Comparison of ENCODE assay signal across 8 cellular contexts in the genomic region with DNA sequence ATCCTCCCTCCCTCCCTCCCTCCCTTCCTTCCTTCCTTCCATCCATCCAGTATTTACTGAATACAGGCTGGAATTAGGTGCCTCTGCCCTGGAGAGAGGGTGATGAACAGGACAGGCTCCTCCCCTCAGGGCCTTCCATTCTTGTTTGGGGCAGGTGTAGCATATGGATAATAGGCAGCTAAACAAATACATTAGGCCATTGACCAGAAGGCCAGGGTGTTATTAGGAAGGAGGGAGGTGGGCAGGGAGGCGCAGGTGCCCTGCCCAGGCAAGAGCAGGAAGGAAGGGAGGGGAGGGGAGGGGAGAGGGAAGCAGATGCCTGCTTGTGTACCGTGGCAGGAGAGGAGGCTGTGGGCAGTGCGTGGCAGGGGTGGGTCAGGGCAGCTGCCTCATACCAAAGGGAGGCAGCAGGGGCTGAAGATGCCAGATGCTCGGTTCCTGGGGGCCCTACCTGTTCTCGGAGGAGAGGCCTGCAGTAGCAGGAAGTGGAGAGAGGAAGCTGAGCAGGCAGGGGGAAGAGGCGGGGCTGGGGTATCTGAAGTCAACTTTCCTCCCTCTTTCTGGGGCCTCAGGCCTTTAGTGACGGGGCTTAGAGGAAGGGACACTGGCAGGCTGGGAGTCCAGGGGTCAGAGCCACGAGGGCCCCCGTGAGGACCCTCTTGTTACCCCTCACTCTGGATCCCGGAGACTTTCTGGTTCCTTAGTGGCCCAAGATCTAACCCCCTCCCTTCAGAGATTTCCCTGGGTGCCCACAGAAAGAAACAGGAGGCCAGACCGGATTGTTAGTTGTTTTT. TPM values are rescaled to one million over a fixed set of nuclear protein-coding genes. Genes with fewer than 3 reads are reported as not detected.
DNase-seq lines count a peak whose midpoint lies in the region; ATAC-seq and TF ChIP-seq lines count a peak whose summit lies in the region.

A gene with protein sequence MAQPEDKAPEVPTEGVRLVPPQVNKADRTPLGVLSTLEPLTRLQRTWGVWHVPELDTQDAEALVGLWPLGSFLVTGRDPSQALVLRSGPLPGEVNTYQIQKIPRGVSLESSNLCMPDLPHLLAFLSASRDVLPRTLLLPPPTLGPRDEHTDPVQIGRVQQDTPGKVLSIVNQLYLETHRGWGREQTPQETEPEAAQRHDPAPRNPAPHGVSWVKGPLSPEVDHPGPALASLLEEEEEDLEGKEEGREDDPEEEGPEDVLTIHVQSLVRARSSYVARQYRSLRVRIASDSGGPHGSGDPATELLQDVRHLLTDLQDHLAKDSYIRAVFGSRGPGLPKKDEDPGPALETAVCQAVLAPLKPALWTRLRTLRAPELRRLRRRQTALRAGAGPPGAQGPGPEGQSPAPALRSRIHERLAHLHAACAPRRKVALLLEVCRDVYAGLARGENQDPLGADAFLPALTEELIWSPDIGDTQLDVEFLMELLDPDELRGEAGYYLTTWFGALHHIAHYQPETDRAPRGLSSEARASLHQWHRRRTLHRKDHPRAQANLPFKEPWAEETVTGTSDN (minus strand): TSS at position 495 of the 794 bp plus-strand sequence. CDS start 1,533 bp downstream, outside the sequence.

- DNase-seq in GM13977 (ENCODE audit: low spot score) (peak; percentile 84), MV-4-11 (lab: John Stamatoyannopoulos, UW) (peak; percentile 60), T-helper 1 cell (peak; percentile 37 to 83 (median 54)), memory B cell (ENCODE audit: low spot score in 2 of 2) (peak; percentile 58 to 61), G401 (ENCODE audit: low spot score) (no peak)
- DNase-seq in activated naive CD8-positive, alpha-beta T cell treated with anti-CD3 and anti-CD28 coated beads, Interleukin-2, amount 50 U/mL, for 16 hours (ENCODE audit: low read depth, low spot score), result peak; percentile 45
- DNase-seq in stimulated activated naive B cell treated with anti-CD40 and anti-IgM and Interleukin-4, amounts not matched to agents 10 μg/mL and 1 μg/mL and 100 μg/mL, for 72 hours, result peak; percentile 58

- H3K36me3 Mint-ChIP-seq in memory B cell, result peaks cover 4% of the 10 kb centered on the region
- H3K36me3 Mint-ChIP-seq in stimulated activated naive B cell treated with anti-CD40 and anti-IgM and Interleukin-4, amounts not matched to agents 10 μg/mL and 1 μg/mL and 100 μg/mL, for 72 hours, result peaks cover 26 to 39% of the 10 kb centered on the region in 2 donors

- H3K27me3 Mint-ChIP-seq in memory B cell, result no peaks in the 10 kb centered on the region
- H3K27me3 Mint-ChIP-seq in stimulated activated naive B cell treated with anti-CD40 and anti-IgM and Interleukin-4, amounts not matched to agents 10 μg/mL and 1 μg/mL and 100 μg/mL, for 72 hours, result no peaks in the 10 kb centered on the region

- no peak for TF ChIP-seq CTCF in GM13977 (IDR thresholded peaks at IDR 0.05; ENCODE audit: extremely low read depth, insufficient read depth, missing control alignments)

- H3K4me1 Mint-ChIP-seq in memory B cell, result peaks cover 31% of the 10 kb centered on the region
- peaks cover 27 to 46% of the 10 kb centered on the region in 2 donors for H3K4me1 Mint-ChIP-seq in stimulated activated naive B cell treated with anti-CD40 and anti-IgM and Interleukin-4, amounts not matched to agents 10 μg/mL and 1 μg/mL and 100 μg/mL, for 72 hours

- peak within 1 kb of the TSS; percentile 87 for H3K4me3 Mint-ChIP-seq in memory B cell
- H3K4me3 Mint-ChIP-seq in stimulated activated naive B cell treated with anti-CD40 and anti-IgM and Interleukin-4, amounts not matched to agents 10 μg/mL and 1 μg/mL and 100 μg/mL, for 72 hours, result peak within 1 kb of the TSS; percentile 97

- in situ Hi-C loops in GM13977 (cut with MboI; ENCODE audit: low pct_unique_long_range_greater_than_20kb, low sequenced_read_pairs, unreplicated experiment) (no loop called here), G401 (cut with HindIII; ENCODE audit: low sequenced_read_pairs) (no loop called here)

- peak within 1 kb of the TSS; percentile 97 for H3K27ac Mint-ChIP-seq in memory B cell
- H3K27ac Mint-ChIP-seq in stimulated activated naive B cell treated with anti-CD40 and anti-IgM and Interleukin-4, amounts not matched to agents 10 μg/mL and 1 μg/mL and 100 μg/mL, for 72 hours, result peak within 1 kb of the TSS; percentile 99

- ATAC-seq in memory B cell (ENCODE audit: low read depth) (peak; percentile 96), HG03521 (IDR thresholded peaks at IDR 0.05; ENCODE audit: unreplicated experiment) (no peak)
- peak; percentile 95 for ATAC-seq in stimulated activated naive B cell treated with anti-CD40 and anti-IgM and Interleukin-4, amounts not matched to agents 10 μg/mL and 1 μg/mL and 100 μg/mL, for 72 hours (replicated peaks)

- H3K9me3 Mint-ChIP-seq in memory B cell, result no peaks in the 10 kb centered on the region
- no peaks in the 10 kb centered on the region for H3K9me3 Mint-ChIP-seq in stimulated activated naive B cell treated with anti-CD40 and anti-IgM and Interleukin-4, amounts not matched to agents 10 μg/mL and 1 μg/mL and 100 μg/mL, for 72 hours

RNA-seq across cellular contexts. Expression of the gene that starts here (rescaled TPM):
- total RNA-seq in G401 (2014; rRNA removed; shearing (Covaris generic)), result 5.6 and 7.3 TPM in 2 replicates
